In genomic region chr19:49851456-49852259, GRCh38 we compare ENCODE assay signal across 8 cellular contexts. TPM values are rescaled to one million over a fixed set of nuclear protein-coding genes. Genes with fewer than 3 reads are reported as not detected.
DNase-seq lines count a peak whose midpoint lies in the region; ATAC-seq lines count a peak whose summit lies in the region.

No MANE protein-coding gene starts in this region.

- peaks cover 38 to 54% (median 40%) of the 10 kb centered on the region in 3 donors for H3K4me1 Mint-ChIP-seq in CD8-positive, alpha-beta memory T cell
- H3K4me1 Mint-ChIP-seq in T-helper 2 cell treated with Interferon-gamma antibody and Interleukin-4, amounts not matched to agents 5 μg/mL and 100 μg/mL, for 36 hours (ENCODE audit: low read depth), result peaks cover 32% of the 10 kb centered on the region

- WGBS in urinary bladder, result under 1% methylated on average over 78 of the region's 78 CpGs

- H3K9me3 Mint-ChIP-seq in CD8-positive, alpha-beta memory T cell, result no peaks in the 10 kb centered on the region
- H3K9me3 Mint-ChIP-seq in T-helper 2 cell treated with Interferon-gamma antibody and Interleukin-4, amounts not matched to agents 5 μg/mL and 100 μg/mL, for 36 hours, result peaks cover 8% of the 10 kb centered on the region

- H3K9me3 ChIP-seq in CD8-positive, alpha-beta memory T cell (ENCODE audit: low read length), result no peaks in the 10 kb centered on the region
- no peaks in the 10 kb centered on the region for H3K9me3 ChIP-seq in mucosa of stomach (ENCODE audit: control insufficient read depth, low read length)

- no peaks in the 10 kb centered on the region for H3K36me3 ChIP-seq in CD8-positive, alpha-beta memory T cell (ENCODE audit: insufficient read depth, low read length)
- H3K36me3 ChIP-seq in mucosa of stomach (ENCODE audit: control insufficient read depth, insufficient read depth, low read length) (no peaks in the 10 kb centered on the region), urinary bladder (ENCODE audit: insufficient read depth) (no peaks in the 10 kb centered on the region)

- H3K36me3 Mint-ChIP-seq in CD8-positive, alpha-beta memory T cell, result peaks cover 0 to 26% (median 0%) of the 10 kb centered on the region in 3 donors
- H3K36me3 Mint-ChIP-seq in T-helper 2 cell treated with Interferon-gamma antibody and Interleukin-4, amounts not matched to agents 5 μg/mL and 100 μg/mL, for 36 hours (ENCODE audit: low read depth), result peaks cover 11% of the 10 kb centered on the region

- H3K4me3 ChIP-seq in CD8-positive, alpha-beta memory T cell (ENCODE audit: low read length), result peak overlapping the region; percentile 67
- H3K4me3 ChIP-seq in mucosa of stomach (ENCODE audit: low read length) (peak overlapping the region; percentile 14), urinary bladder (ENCODE audit: low read depth, low read length) (peak overlapping the region; percentile 98)

- peak in 4 of 5 donors; percentile 21 to 60 (median 32) for DNase-seq in CD8-positive, alpha-beta memory T cell
- no peak for DNase-seq in T-helper 2 cell treated with Interferon-gamma antibody and Interleukin-4, amounts not matched to agents 5 μg/mL and 100 μg/mL, for 36 hours (ENCODE audit: low spot score)
- DNase-seq in ecto neural progenitor cell (ENCODE audit: low spot score) (peak; percentile 86), SW 1271 (lab: John Stamatoyannopoulos, UW) (no peak)

- POLR2A ChIA-PET in CD8-positive, alpha-beta memory T cell (lab: Charles Lee), result interaction anchor here (0.6 to 2.4 kb wide), 6 partner anchors 15 to 210 kb away, joined by 3 to 20 read pairs (median 12); partner anchors contain the start of genes AKT1S1, MED25, PNKP and SCAF1

- H3K27ac Mint-ChIP-seq in CD8-positive, alpha-beta memory T cell, result peak overlapping the region; percentile 55 to 94 (median 91)
- H3K27ac Mint-ChIP-seq in T-helper 2 cell treated with Interferon-gamma antibody and Interleukin-4, amounts not matched to agents 5 μg/mL and 100 μg/mL, for 36 hours, result peak overlapping the region; percentile 80

- CTCF ChIA-PET in CD8-positive, alpha-beta memory T cell (lab: Charles Lee), result interaction anchor here (1.5 kb wide), 1 partner anchor 39 kb away, joined by 3 read pairs; no protein-coding TSS in a partner anchor

- no peak overlapping the region for H3K27ac ChIP-seq in CD8-positive, alpha-beta memory T cell (ENCODE audit: low read depth, low read length)
- peak overlapping the region; percentile 94 for H3K27ac ChIP-seq in urinary bladder (ENCODE audit: low read depth)

- peak; percentile 10 for ATAC-seq in HG02759 (IDR thresholded peaks at IDR 0.05; ENCODE audit: unreplicated experiment)
- ATAC-seq in HG03378 (IDR thresholded peaks at IDR 0.05; ENCODE audit: unreplicated experiment), result no peak

- H3K27me3 ChIP-seq in CD8-positive, alpha-beta memory T cell (ENCODE audit: insufficient read depth, low read length, poor library complexity, severe bottlenecking), result no peaks in the 10 kb centered on the region
- no peaks in the 10 kb centered on the region for H3K27me3 ChIP-seq in mucosa of stomach (ENCODE audit: control insufficient read depth, insufficient read depth, low read length)

- H3K9ac ChIP-seq in mucosa of stomach (ENCODE audit: low read length), result no peak overlapping the region

- H3K27me3 Mint-ChIP-seq in CD8-positive, alpha-beta memory T cell, result peaks cover 0 to 4% of the 10 kb centered on the region in 2 donors
- peaks cover 7% of the 10 kb centered on the region for H3K27me3 Mint-ChIP-seq in T-helper 2 cell treated with Interferon-gamma antibody and Interleukin-4, amounts not matched to agents 5 μg/mL and 100 μg/mL, for 36 hours (ENCODE audit: low read depth)

- H3K4me1 ChIP-seq in CD8-positive, alpha-beta memory T cell (ENCODE audit: insufficient read depth, low read length), result peaks cover 30% of the 10 kb centered on the region
- peaks cover 30% of the 10 kb centered on the region for H3K4me1 ChIP-seq in mucosa of stomach (ENCODE audit: control insufficient read depth, insufficient read depth, low read length)
- no peaks in the 10 kb centered on the region for H3K4me1 ChIP-seq in urinary bladder (ENCODE audit: insufficient read depth)

- peak overlapping the region; percentile 76 to 93 (median 87) for H3K4me3 Mint-ChIP-seq in CD8-positive, alpha-beta memory T cell
- H3K4me3 Mint-ChIP-seq in T-helper 2 cell treated with Interferon-gamma antibody and Interleukin-4, amounts not matched to agents 5 μg/mL and 100 μg/mL, for 36 hours, result peak overlapping the region; percentile 85

RNA-seq across cellular contexts. Expression of gene PTOV1, which starts 0.7 kb away (rescaled TPM):
- 10 to 100 TPM; 91.9 to 93.7 TPM for total RNA-seq in CD8-positive, alpha-beta memory T cell
- polyA plus RNA-seq in CD8-positive, alpha-beta memory T cell, result 47.7 TPM
- 46.1 TPM for total RNA-seq in urinary bladder
- polyA plus RNA-seq in urinary bladder, result 121 TPM

RNA-seq across cellular contexts. Expression of gene PNKP, which starts 15.7 kb away (rescaled TPM):
- total RNA-seq in CD8-positive, alpha-beta memory T cell, result 10 to 100 TPM; 91.6 to 98.7 TPM
- 28.4 TPM for polyA plus RNA-seq in CD8-positive, alpha-beta memory T cell
- total RNA-seq in urinary bladder, result 28.4 TPM
- polyA plus RNA-seq in urinary bladder, result 31.4 TPM

RNA-seq across cellular contexts. Expression of gene AKT1S1, which starts 25.5 kb away (rescaled TPM):
- 10 to 100 TPM; 32.8 to 33.6 TPM for total RNA-seq in CD8-positive, alpha-beta memory T cell
- 4.7 TPM for polyA plus RNA-seq in CD8-positive, alpha-beta memory T cell
- total RNA-seq in urinary bladder, result 4.7 TPM
- polyA plus RNA-seq in urinary bladder, result 55.0 TPM

RNA-seq across cellular contexts. Expression of gene TBC1D17, which starts 25.8 kb away (rescaled TPM):
- 10 to 100 TPM; 31.7 to 33.5 TPM for total RNA-seq in CD8-positive, alpha-beta memory T cell
- 16.8 TPM for polyA plus RNA-seq in CD8-positive, alpha-beta memory T cell
- 8.5 TPM for total RNA-seq in urinary bladder
- 74.6 TPM for polyA plus RNA-seq in urinary bladder

RNA-seq across cellular contexts. Expression of gene MED25, which starts 33.6 kb away (rescaled TPM):
- total RNA-seq in CD8-positive, alpha-beta memory T cell, result 10 to 100 TPM; 42.3 to 47.2 TPM
- polyA plus RNA-seq in CD8-positive, alpha-beta memory T cell, result 23.7 TPM
- total RNA-seq in urinary bladder, result 16.7 TPM
- 42.9 TPM for polyA plus RNA-seq in urinary bladder

Comparison
In these comparisons a context has a peak if more than half of its experiments do, and no peak if none do; other contexts are left out.
1. DNase-seq: peak in CD8-positive, alpha-beta memory T cell (4 of 5) and ecto neural progenitor cell (single experiment); none in T-helper 2 cell treated with Interferon-gamma antibody and Interleukin-4, amounts not matched to agents 5 μg/mL and 100 μg/mL, for 36 hours (single experiment) and SW 1271 (0 of 2).
2. H3K4me3 ChIP-seq: peak in every context shown above with its lines; median percentile 98 in urinary bladder; 67 in CD8-positive, alpha-beta memory T cell; 14 in mucosa of stomach.